Comparison of ENCODE assay signal across 26 cellular contexts in the genomic region with DNA sequence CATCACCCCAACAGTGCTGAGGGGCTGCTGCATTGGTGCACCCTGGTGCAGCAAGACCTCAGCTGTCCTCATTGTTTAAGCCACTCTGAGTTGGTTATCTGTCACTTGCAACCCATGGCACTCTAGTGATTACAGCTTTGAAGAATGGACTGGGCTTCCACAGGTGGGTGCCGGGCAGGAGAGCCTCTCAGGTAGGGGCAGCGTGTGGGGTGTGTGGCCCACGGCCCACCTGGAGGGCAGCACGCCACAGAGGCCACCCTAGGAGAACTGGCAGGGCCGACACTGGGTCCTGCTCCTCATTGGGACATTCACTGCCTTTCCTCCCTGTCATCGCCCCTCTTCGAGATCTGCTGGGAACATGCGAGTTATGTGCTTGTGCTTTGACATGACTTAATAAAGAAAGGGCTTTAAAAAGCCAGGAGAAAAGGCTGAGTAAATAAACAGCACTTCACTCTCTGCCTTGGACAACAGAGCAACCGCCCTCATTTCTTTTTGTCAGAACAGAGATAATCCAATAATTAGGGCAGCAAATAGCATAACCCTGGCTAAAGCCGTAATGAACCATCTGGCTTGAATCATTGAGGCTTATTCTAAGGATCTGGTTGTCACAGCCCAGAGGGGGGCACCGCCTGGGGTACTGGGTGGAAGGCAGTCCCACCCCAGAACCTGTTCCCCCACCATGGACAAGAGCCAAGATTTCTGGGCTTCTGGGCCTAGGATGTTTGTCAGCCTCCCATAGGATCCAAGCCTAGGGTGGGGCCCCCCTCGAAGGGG. TPM values are rescaled to one million over a fixed set of nuclear protein-coding genes. Genes with fewer than 3 reads are reported as not detected.
DNase-seq lines count a peak whose midpoint lies in the region; ATAC-seq and TF ChIP-seq lines count a peak whose summit lies in the region.
"Had no signal": no experiment of that assay in that cellular context is flagged by ENCODE, and none has a peak within 500 bp of the region (broad histone marks: within the 10 kb centered on the region; RNA-seq: fewer than 3 reads in every experiment).

No MANE protein-coding gene starts in this region.

- no peaks in the 10 kb centered on the region for H4K20me1 ChIP-seq in hepatocyte (ENCODE audit: insufficient read depth, poor library complexity, severe bottlenecking)

- CTCF ChIA-PET in RWPE1 (lab: Yijun Ruan, JAX), result no interaction called here

- H3K4me1 ChIP-seq in hepatocyte (ENCODE audit: insufficient read depth), result peaks cover 16% of the 10 kb centered on the region

- H3K27me3 ChIP-seq in hepatocyte, result peaks cover 56% of the 10 kb centered on the region
- H3K27me3 ChIP-seq: right atrium auricular region had no signal

- no peaks in the 10 kb centered on the region for H3K36me3 ChIP-seq in hepatocyte (replicated peaks; ENCODE audit: insufficient read depth, low read depth)
- H3K36me3 ChIP-seq: ovary, right atrium auricular region, thoracic aorta had no signal

- POLR2A ChIA-PET in RWPE1 (lab: Yijun Ruan, JAX; ENCODE audit: low non-redundant PET), result no interaction called here

- H3K4me2 ChIP-seq in hepatocyte, result peak overlapping the region; percentile 57

- peak; percentile 34 for DNase-seq in natural killer cell treated with Interleukin-12 subunit alpha and Interleukin-12 subunit beta and Interleukin-15 and Interleukin-18, amount 100 ng/mL, for 72 hours (ENCODE audit: low spot score)
- DNase-seq in natural killer cell (no peak), NCI-H82 treated with DMSO at 0.1 percent for 48 hours (lab: John Stamatoyannopoulos, UW; ENCODE audit: unreplicated experiment) (peak; percentile 98), hepatocyte (ENCODE audit: low spot score) (no peak), RWPE1 (ENCODE audit: low spot score) (no peak), activated gamma-delta T cell treated with Interleukin-2 at 50 U/mL for 16 hours (no peak), NCI-H748 treated with DMSO at 0.1 percent for 48 hours (lab: John Stamatoyannopoulos, UW) (no peak)
- DNase-seq: activated CD4-positive, alpha-beta T cell treated with anti-CD3 and anti-CD28 coated beads for 1 hour; activated CD8-positive, alpha-beta T cell treated with anti-CD3 and anti-CD28 coated beads, Interleukin-2, amount 10 ng/mL, durations not matched to agents 7 days and 5 days; activated effector memory CD4-positive, alpha-beta T cell treated with Interleukin-2 at 50 U/mL for 16 hours; activated T-cell treated with anti-CD3 and anti-CD28 coated beads for 4 hours; naive thymus-derived CD8-positive, alpha-beta T cell; NCI-H1436; NCI-H2171 treated with DMSO at 0.1 percent for 48 hours; NCI-H774; ovary; stimulated activated CD4-positive, alpha-beta T cell treated with anti-CD3 and anti-CD28 coated beads, Interleukin-12 subunit alpha, Interleukin-12 subunit beta, amount 100 ng/mL, for 4 hours; stimulated activated naive CD4-positive, alpha-beta T cell treated with Interleukin-2 at 50 U/mL for 16 hours; T-cell had no signal

- no peaks in the 10 kb centered on the region for H3K9me2 ChIP-seq in hepatocyte (replicated peaks; ENCODE audit: insufficient read depth)

- no peaks in the 10 kb centered on the region for H3K9me3 ChIP-seq in hepatocyte (ENCODE audit: low read depth)
- H3K9me3 ChIP-seq: ovary, right atrium auricular region, thoracic aorta had no signal

- H3K27ac ChIP-seq in hepatocyte (peak overlapping the region; percentile 40), RWPE1 (no peak overlapping the region)
- H3K27ac ChIP-seq: ovary, thoracic aorta had no signal

- no peak overlapping the region for H2AFZ ChIP-seq in hepatocyte

- no peak overlapping the region for H3K4me3 ChIP-seq in hepatocyte
- H3K4me3 ChIP-seq: ovary had no signal

- intact Hi-C loops in natural killer cell (cut with micrococcal nuclease), result no loop called here

- no peaks in the 10 kb centered on the region for H3K9me3 Mint-ChIP-seq in natural killer cell treated with Interleukin-12 subunit alpha and Interleukin-12 subunit beta and Interleukin-15 and Interleukin-18, amount 100 ng/mL, for 72 hours
- H3K9me3 Mint-ChIP-seq in natural killer cell, result no peaks in the 10 kb centered on the region
- H3K9me3 Mint-ChIP-seq: naive thymus-derived CD8-positive, alpha-beta T cell; T-cell had no signal

- peaks cover 0 to 5% of the 10 kb centered on the region in 2 donors for H3K4me1 Mint-ChIP-seq in natural killer cell treated with Interleukin-12 subunit alpha and Interleukin-12 subunit beta and Interleukin-15 and Interleukin-18, amount 100 ng/mL, for 72 hours (ENCODE audit: low read depth in 2 of 2)
- no peaks in the 10 kb centered on the region for H3K4me1 Mint-ChIP-seq in natural killer cell

- no peak overlapping the region for H3K4me3 Mint-ChIP-seq in natural killer cell treated with Interleukin-12 subunit alpha and Interleukin-12 subunit beta and Interleukin-15 and Interleukin-18, amount 100 ng/mL, for 72 hours
- H3K4me3 Mint-ChIP-seq in natural killer cell, result no peak overlapping the region
- H3K4me3 Mint-ChIP-seq: activated CD8-positive, alpha-beta T cell treated with anti-CD3 and anti-CD28 coated beads, Interleukin-2, amount 10 ng/mL, durations not matched to agents 7 days and 5 days; T-cell had no signal

- no peak for TF ChIP-seq CTCF in natural killer cell (IDR thresholded peaks at IDR 0.05)
- no peak for TF ChIP-seq CTCF in hepatocyte (IDR thresholded peaks at IDR 0.05; ENCODE audit: poor library complexity)
- TF ChIP-seq CTCF in RWPE1 (conservative IDR thresholded peaks at IDR 0.05; ENCODE audit: low read depth), result no peak

- no peak for ATAC-seq in natural killer cell treated with Interleukin-12 subunit alpha and Interleukin-12 subunit beta and Interleukin-15 and Interleukin-18, amount 100 ng/mL, for 72 hours
- no peak for ATAC-seq in natural killer cell
- ATAC-seq: activated CD8-positive, alpha-beta T cell treated with anti-CD3 and anti-CD28 coated beads, Interleukin-2, amount 10 ng/mL, durations not matched to agents 7 days and 5 days; left lobe of liver; naive thymus-derived CD8-positive, alpha-beta T cell; T-cell had no signal

- H3K36me3 Mint-ChIP-seq in natural killer cell treated with Interleukin-12 subunit alpha and Interleukin-12 subunit beta and Interleukin-15 and Interleukin-18, amount 100 ng/mL, for 72 hours, result no peaks in the 10 kb centered on the region
- H3K36me3 Mint-ChIP-seq in natural killer cell, result no peaks in the 10 kb centered on the region
- H3K36me3 Mint-ChIP-seq: T-cell had no signal

- WGBS in hepatocyte (ENCODE audit: low lambda C conversion rate, missing lambda C conversion rate), result 58% methylated on average over 12 of the region's 12 CpGs

- H3K79me2 ChIP-seq in hepatocyte, result no peaks in the 10 kb centered on the region

- H3K27me3 Mint-ChIP-seq in natural killer cell treated with Interleukin-12 subunit alpha and Interleukin-12 subunit beta and Interleukin-15 and Interleukin-18, amount 100 ng/mL, for 72 hours, result peaks cover 16% of the 10 kb centered on the region in 2 donors
- H3K27me3 Mint-ChIP-seq in natural killer cell (ENCODE audit: low read depth in 2 of 2), result peaks cover 24 to 30% of the 10 kb centered on the region in 2 donors

- no peak overlapping the region for H3K27ac Mint-ChIP-seq in natural killer cell treated with Interleukin-12 subunit alpha and Interleukin-12 subunit beta and Interleukin-15 and Interleukin-18, amount 100 ng/mL, for 72 hours
- no peak overlapping the region for H3K27ac Mint-ChIP-seq in natural killer cell
- H3K27ac Mint-ChIP-seq: activated CD8-positive, alpha-beta T cell treated with anti-CD3 and anti-CD28 coated beads, Interleukin-2, amount 10 ng/mL, durations not matched to agents 7 days and 5 days; naive thymus-derived CD8-positive, alpha-beta T cell; T-cell had no signal

RNA-seq across cellular contexts. Expression of a gene that starts 3.0 kb away (rescaled TPM):
- total RNA-seq in natural killer cell treated with Interleukin-12 subunit alpha and Interleukin-12 subunit beta and Interleukin-15 and Interleukin-18, amount 100 ng/mL, for 72 hours, result 10 to 100 TPM in 1 of 2 donors, 1 to 10 TPM in 1; 3.7 to 17.9 TPM
- total RNA-seq in natural killer cell (under 1 TPM in 2 of 3 donors, not detected in 1; 0.07 to 0.20 TPM), hepatocyte (1.4 and 1.6 TPM in 2 replicates)
- 0.59 and 1.1 TPM in 2 replicates for polyA plus RNA-seq in hepatocyte
- total RNA-seq: activated CD8-positive, alpha-beta T cell treated with anti-CD3 and anti-CD28 coated beads, Interleukin-2, amount 10 ng/mL, durations not matched to agents 7 days and 5 days; OCI-LY7 had no signal
- polyA plus RNA-seq: naive thymus-derived CD8-positive, alpha-beta T cell had no signal

RNA-seq across cellular contexts. Expression of a gene that starts 41.1 kb away (rescaled TPM):
- not detected for total RNA-seq in natural killer cell treated with Interleukin-12 subunit alpha and Interleukin-12 subunit beta and Interleukin-15 and Interleukin-18, amount 100 ng/mL, for 72 hours
- total RNA-seq in natural killer cell (not detected), hepatocyte (not detected in 2 replicates)
- polyA plus RNA-seq in hepatocyte, result not detected in 2 replicates
- total RNA-seq: activated CD8-positive, alpha-beta T cell treated with anti-CD3 and anti-CD28 coated beads, Interleukin-2, amount 10 ng/mL, durations not matched to agents 7 days and 5 days; chondrocyte; left lobe of liver; M059J; mesenteric fat pad; naive thymus-derived CD8-positive, alpha-beta T cell; OCI-LY7; ovary; right atrium auricular region; T-cell; thoracic aorta had no signal
- polyA plus RNA-seq: naive thymus-derived CD8-positive, alpha-beta T cell; ovary had no signal

Comparison
In these comparisons a context has a peak if more than half of its experiments do, and no peak if none do; other contexts are left out.
1. DNase-seq: peak in natural killer cell treated with Interleukin-12 subunit alpha and Interleukin-12 subunit beta and Interleukin-15 and Interleukin-18, amount 100 ng/mL, for 72 hours (single experiment) and NCI-H82 treated with DMSO at 0.1 percent for 48 hours (single experiment); none in natural killer cell (single experiment), hepatocyte (single experiment), RWPE1 (single experiment), activated gamma-delta T cell treated with Interleukin-2 at 50 U/mL for 16 hours (single experiment) and NCI-H748 treated with DMSO at 0.1 percent for 48 hours (single experiment).